ENCODE assay signal across 8 cellular contexts in the genomic region with DNA sequence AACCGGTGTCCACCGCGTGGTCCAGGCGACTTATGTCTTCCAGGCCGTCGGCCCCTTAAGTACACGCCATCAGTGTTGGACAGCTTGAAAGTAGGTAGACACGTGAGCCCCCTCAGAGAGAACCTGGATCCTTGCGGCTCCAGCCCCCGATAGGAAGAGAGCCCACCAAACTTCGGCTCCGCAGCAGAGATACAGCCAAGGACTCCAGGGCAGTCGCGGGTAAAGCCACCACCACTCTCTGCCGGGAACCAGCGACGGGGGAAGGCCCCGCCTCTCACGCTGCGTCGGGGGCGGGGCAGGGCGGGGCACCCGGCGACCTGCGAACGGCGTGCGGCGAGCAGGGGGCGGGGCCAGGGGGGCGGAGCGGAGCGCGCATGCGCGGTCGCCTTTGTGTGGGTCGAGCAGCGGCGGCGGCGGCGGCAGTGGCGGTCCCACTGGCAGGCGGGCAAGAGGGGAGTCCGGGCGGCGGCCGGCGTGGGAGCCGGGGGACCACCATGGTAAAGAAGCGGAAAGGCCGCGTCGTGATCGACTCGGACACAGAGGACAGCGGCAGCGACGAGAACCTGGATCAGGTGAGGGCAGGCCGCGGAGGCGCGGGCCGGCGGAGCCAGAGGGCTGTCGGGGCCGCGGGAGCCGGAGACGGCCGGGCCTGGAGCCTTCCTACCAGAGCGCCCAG. TPM values are rescaled to one million over a fixed set of nuclear protein-coding genes. Genes with fewer than 3 reads are reported as not detected.
DNase-seq lines count a peak whose midpoint lies in the region; ATAC-seq and TF ChIP-seq lines count a peak whose summit lies in the region.

TSS of gene RTF1 (plus strand) at position 354 of the 676 bp plus-strand sequence. CDS start at position 375, 21 bp downstream.

- H3K4me3 Mint-ChIP-seq in Calu3 (ENCODE audit: low read depth, unreplicated experiment), result peak within 1 kb of the TSS; percentile 84

- H3K9me3 Mint-ChIP-seq in Calu3 (ENCODE audit: low read depth, unreplicated experiment), result no peaks in the 10 kb centered on the region

- peaks cover 20% of the 10 kb centered on the region for H3K36me3 Mint-ChIP-seq in Calu3 (ENCODE audit: insufficient read depth, unreplicated experiment)

- TF ChIP-seq CTCF in Calu3 (IDR thresholded peaks at IDR 0.05; ENCODE audit: unreplicated experiment) (no peak), epithelial cell of esophagus (IDR thresholded peaks at IDR 0.05; ENCODE audit: insufficient read depth, low read depth, low read length, missing control alignments) (no peak), mucosa of descending colon (IDR thresholded peaks at IDR 0.05) (no peak)

- no peaks in the 10 kb centered on the region for H3K4me1 Mint-ChIP-seq in Calu3 (ENCODE audit: low read depth, unreplicated experiment)

- CTCF ChIA-PET in Calu3 (lab: Charles Lee), result no interaction called here

- peak; percentile 92 for DNase-seq in Calu3
- DNase-seq in HuH-7 (ENCODE audit: low spot score), result peak; percentile 78
- DNase-seq in OCI-M2 (lab: John Stamatoyannopoulos, UW; ENCODE audit: unreplicated experiment), result peak; percentile 44
- DNase-seq in activated T-cell treated with anti-CD3 and anti-CD28 coated beads for 4 hours, result peak; percentile 97
- DNase-seq in epithelial cell of esophagus (ENCODE audit: low read depth), result peak; percentile 90
- peak; percentile 96 to 99 (median 98) for DNase-seq in mucosa of descending colon
- DNase-seq in stimulated activated CD8-positive, alpha-beta memory T cell treated with anti-CD3 and anti-CD28 coated beads, Interleukin-4, amount 100 ng/mL, for 1 hour (ENCODE audit: low read depth in 2 of 2, low spot score in 1 of 2), result peak; percentile 95 to 96

- peak within 1 kb of the TSS; percentile 87 for H3K4me3 ChIP-seq in epithelial cell of esophagus (ENCODE audit: low read length)
- H3K4me3 ChIP-seq in mucosa of descending colon, result peak within 1 kb of the TSS; percentile 89

- no TSS peak for BruUV-seq in Calu3 (replicated peaks; lab: Mats Ljungman, UMichigan)

- peaks cover 12% of the 10 kb centered on the region for H3K4me1 ChIP-seq in mucosa of descending colon (ENCODE audit: low read depth)

- peak within 1 kb of the TSS; percentile 22 for H3K27ac Mint-ChIP-seq in Calu3 (ENCODE audit: unreplicated experiment)

- intact Hi-C loops in Calu3 (cut with micrococcal nuclease; ENCODE audit: unreplicated experiment), result no loop called here
- intact Hi-C loops in mucosa of descending colon (cut with DNase I, micrococcal nuclease), result no loop called here

- H3K27me3 Mint-ChIP-seq in Calu3 (ENCODE audit: unreplicated experiment), result no peaks in the 10 kb centered on the region

- ATAC-seq in GM21447 (IDR thresholded peaks at IDR 0.05; ENCODE audit: unreplicated experiment) (peak; percentile 71), mucosa of descending colon (peak; percentile 99)

- H3K36me3 ChIP-seq in mucosa of descending colon (ENCODE audit: low read depth), result no peaks in the 10 kb centered on the region

- no peaks in the 10 kb centered on the region for H3K9me3 ChIP-seq in mucosa of descending colon

RNA-seq across cellular contexts. Expression of gene RTF1, which starts in this region (rescaled TPM):
- total RNA-seq in Calu3 (2022), result 18.8 and 25.0 TPM in 2 replicates
- total RNA-seq in mucosa of descending colon, result 10 to 100 TPM; 26.4 to 50.2 (median 33.1) TPM

Comparison
In these comparisons a context has a peak if more than half of its experiments do, and no peak if none do; other contexts are left out.
1. Peak in every context shown above with its lines: DNase-seq, ATAC-seq and H3K4me3 ChIP-seq.
2. DNase-seq: peak in every context shown above with its lines; median percentile 98 in mucosa of descending colon; 97 in activated T-cell treated with anti-CD3 and anti-CD28 coated beads for 4 hours; 96 in stimulated activated CD8-positive, alpha-beta memory T cell treated with anti-CD3 and anti-CD28 coated beads, Interleukin-4, amount 100 ng/mL, for 1 hour; 92 in Calu3; 90 in epithelial cell of esophagus; 78 in HuH-7; 44 in OCI-M2.